In genomic region chr2:227545990-227546389, GRCh38 we compare ENCODE assay signal across 10 cellular contexts. TPM values are rescaled to one million over a fixed set of nuclear protein-coding genes. Genes with fewer than 3 reads are reported as not detected.
DNase-seq lines count a peak whose midpoint lies in the region; ATAC-seq and TF ChIP-seq lines count a peak whose summit lies in the region.
"Had no signal": no experiment of that assay in that cellular context is flagged by ENCODE, and none has a peak within 500 bp of the region (broad histone marks: within the 10 kb centered on the region; RNA-seq: fewer than 3 reads in every experiment).

No MANE protein-coding gene starts in this region.

- H3K9me3 ChIP-seq in AG04450 (ENCODE audit: control insufficient read depth, insufficient read depth, low read length) (no peaks in the 10 kb centered on the region; the same call in 1 of the 2 replicates), PC-3 (ENCODE audit: low read length) (no peaks in the 10 kb centered on the region)
- H3K9me3 ChIP-seq in effector memory CD4-positive, alpha-beta T cell (ENCODE audit: control insufficient read depth, low read length) = no peaks in the 10 kb centered on the region

- intact Hi-C loops in PC-3 (cut with micrococcal nuclease) = no loop called here
- intact Hi-C loops in lower leg skin (cut with DNase I; ENCODE audit: low total_unique reads) = no loop called here

- no peak overlapping the region for H2AFZ ChIP-seq in PC-3 (ENCODE audit: low read length)

- H4K20me1 ChIP-seq in PC-3 (ENCODE audit: low read length) = no peaks in the 10 kb centered on the region

- TF ChIP-seq POLR2A in erythroblast (IDR thresholded peaks at IDR 0.05; ENCODE audit: low read length) (no peak), lower leg skin (IDR thresholded peaks at IDR 0.05) (no peak)

- H3K27me3 ChIP-seq in AG04450 (ENCODE audit: control insufficient read depth, insufficient read depth, low read length) (no peaks in the 10 kb centered on the region), GM06990 (replicated peaks; ENCODE audit: control insufficient read depth, insufficient read depth, low read length) (no peaks in the 10 kb centered on the region), PC-3 (ENCODE audit: low read length) (no peaks in the 10 kb centered on the region)
- H3K27me3 ChIP-seq in effector memory CD4-positive, alpha-beta T cell (replicated peaks; ENCODE audit: control insufficient read depth, insufficient read depth, low read length, poor library complexity, severe bottlenecking) = no peaks in the 10 kb centered on the region

- H3K36me3 ChIP-seq in GM06990 (ENCODE audit: control insufficient read depth, insufficient read depth, low read length) (peaks cover 4% of the 10 kb centered on the region), PC-3 (ENCODE audit: low read depth, low read length) (peaks cover 2% of the 10 kb centered on the region; the same call in 1 of the 2 replicates)
- H3K36me3 ChIP-seq in effector memory CD4-positive, alpha-beta T cell (ENCODE audit: control insufficient read depth, insufficient read depth, low read length) = peaks cover 9% of the 10 kb centered on the region

- no peaks in the 10 kb centered on the region for H3K9me2 ChIP-seq in PC-3 (replicated peaks; ENCODE audit: low read length)

- POLR2A ChIA-PET in AG04450 (lab: Yijun Ruan, JAX) = no interaction called here
- POLR2A ChIA-PET in PC-3 (lab: Charles Lee; ENCODE audit: unreplicated experiment) = no interaction called here

- no peak overlapping the region for H3K4me2 ChIP-seq in PC-3 (ENCODE audit: low read length)

- WGBS in lower leg skin, 2 donors = 91 to 92% methylated on average over 11 of the region's 11 CpGs

- H3F3A ChIP-seq in PC-3 (ENCODE audit: low read length, unreplicated experiment) = no peaks in the 10 kb centered on the region

- DNase-seq in AG04450 (ENCODE audit: low read depth, low spot score) = no peak
- DNase-seq in GM06990 (ENCODE audit: extremely low read depth, insufficient read length) = peak; percentile 20
- DNase-seq in PC-3 = peak; percentile 44
- peak; percentile 20 to 34 for DNase-seq in erythroblast (lab: John Stamatoyannopoulos, UW)
- DNase-seq in EL = no peak
- DNase-seq in activated CD4-positive, CD25-positive, alpha-beta regulatory T cell treated with anti-CD3 and anti-CD28 coated beads, Interleukin-2, amount 50 U/mL, for 72 hours = no peak
- no peak for DNase-seq in lower leg skin (ENCODE audit: low spot score in 2 of 2)
- no peak for DNase-seq in effector memory CD4-positive, alpha-beta T cell
- DNase-seq: activated B cell treated with CpG ODN at 0.5 μM for 24 hours, OCI-M1 had no signal

- no TSS peak for BruUV-seq in PC-3 (replicated peaks; lab: Mats Ljungman, UMichigan)

- no peak for ATAC-seq in PC-3

- H3K4me1 ChIP-seq in PC-3 (ENCODE audit: insufficient read depth, low read length) = no peaks in the 10 kb centered on the region
- H3K4me1 ChIP-seq in effector memory CD4-positive, alpha-beta T cell (ENCODE audit: control insufficient read depth, insufficient read depth, low read length, poor library complexity, severe bottlenecking) = no peaks in the 10 kb centered on the region

- H3K9ac ChIP-seq in PC-3 (ENCODE audit: low read length) = no peak overlapping the region

- H3K4me3 ChIP-seq in AG04450 (ENCODE audit: low read depth, low read length) (no peak overlapping the region), GM06990 (replicated peaks; ENCODE audit: low read depth, low read length) (no peak overlapping the region), PC-3 (ENCODE audit: low read length) (no peak overlapping the region), lower leg skin (ENCODE audit: low read depth, poor library complexity, severe bottlenecking) (no peak overlapping the region)
- no peak overlapping the region for H3K4me3 ChIP-seq in effector memory CD4-positive, alpha-beta T cell (ENCODE audit: insufficient read depth, low read depth, low read length, poor library complexity, severe bottlenecking)

- TF ChIP-seq CTCF in AG04450 (IDR thresholded peaks at IDR 0.05; ENCODE audit: low read depth, low read length) = peak; percentile 12; the same call in 1 of the 2 replicates
- peak; percentile 45 for TF ChIP-seq CTCF in GM06990 (IDR thresholded peaks at IDR 0.05; ENCODE audit: insufficient read depth, low read length, poor library complexity, severe bottlenecking)
- TF ChIP-seq CTCF in PC-3 (conservative IDR thresholded peaks at IDR 0.05; ENCODE audit: low read depth, low read length) = peak; percentile 48
- TF ChIP-seq CTCF in lower leg skin (IDR thresholded peaks at IDR 0.05) = no peak

- CTCF ChIA-PET in AG04450 (lab: Charles Lee) (interaction anchor here (1.0 to 1.3 kb wide), 2 partner anchors 14 to 75 kb away, joined by 3 to 4 read pairs; no protein-coding TSS in a partner anchor), PC-3 (lab: Charles Lee) (interaction anchor here (0.6 kb wide), 4 partner anchors 33 to 222 kb away, joined by 3 to 10 read pairs (median 3); no protein-coding TSS in a partner anchor)

- H3K27ac ChIP-seq in AG04450 (ENCODE audit: low read depth, low read length) = no peak overlapping the region
- H3K27ac ChIP-seq in PC-3 (ENCODE audit: low read length) = no peak overlapping the region
- no peak overlapping the region for H3K27ac ChIP-seq in effector memory CD4-positive, alpha-beta T cell (ENCODE audit: insufficient read depth, low read length, poor library complexity, severe bottlenecking)

- H3K79me2 ChIP-seq in PC-3 (ENCODE audit: low read length) = no peaks in the 10 kb centered on the region

RNA-seq across cellular contexts. Expression of gene SCYGR2, which starts 52.7 kb away (rescaled TPM):
- polyA plus RNA-seq in AG04450 (2011; rRNA removed) = not detected in 2 replicates
- not detected in 2 replicates for polyA minus RNA-seq in AG04450 (2011; rRNA and poly(A)+ RNA removed)
- total RNA-seq in PC-3 (2014; rRNA removed) (not detected in 2 replicates), lower leg skin (10 to 100 TPM in 1 of 4 donors, not detected in 3; 12.5 TPM)
- total RNA-seq: activated B cell treated with CpG ODN at 0.5 μM for 24 hours had no signal

Comparison
In these comparisons a context has a peak if more than half of its experiments do, and no peak if none do; other contexts are left out.
1. DNase-seq: peak in GM06990 (single experiment), PC-3 (single experiment) and erythroblast (2 of 2); none in AG04450 (single experiment), EL (single experiment), activated CD4-positive, CD25-positive, alpha-beta regulatory T cell treated with anti-CD3 and anti-CD28 coated beads, Interleukin-2, amount 50 U/mL, for 72 hours (single experiment), lower leg skin (0 of 2) and effector memory CD4-positive, alpha-beta T cell (0 of 3).
2. CTCF ChIP-seq: peak in AG04450 (single experiment), GM06990 (single experiment) and PC-3 (single experiment); none in lower leg skin (0 of 3).